ENCODE assay signal across 1 cellular context in genomic region chr15:65818927-65819562, GRCh38.
TF ChIP-seq lines count a peak whose summit lies in the region.

No MANE protein-coding gene starts in this region.

TF ChIP-seq in K562, 482 proteins besides CTCF, POLR2A, EP300 and RAD21 (continued from another document and continues in another):
- TF ChIP-seq, protein P1, sequence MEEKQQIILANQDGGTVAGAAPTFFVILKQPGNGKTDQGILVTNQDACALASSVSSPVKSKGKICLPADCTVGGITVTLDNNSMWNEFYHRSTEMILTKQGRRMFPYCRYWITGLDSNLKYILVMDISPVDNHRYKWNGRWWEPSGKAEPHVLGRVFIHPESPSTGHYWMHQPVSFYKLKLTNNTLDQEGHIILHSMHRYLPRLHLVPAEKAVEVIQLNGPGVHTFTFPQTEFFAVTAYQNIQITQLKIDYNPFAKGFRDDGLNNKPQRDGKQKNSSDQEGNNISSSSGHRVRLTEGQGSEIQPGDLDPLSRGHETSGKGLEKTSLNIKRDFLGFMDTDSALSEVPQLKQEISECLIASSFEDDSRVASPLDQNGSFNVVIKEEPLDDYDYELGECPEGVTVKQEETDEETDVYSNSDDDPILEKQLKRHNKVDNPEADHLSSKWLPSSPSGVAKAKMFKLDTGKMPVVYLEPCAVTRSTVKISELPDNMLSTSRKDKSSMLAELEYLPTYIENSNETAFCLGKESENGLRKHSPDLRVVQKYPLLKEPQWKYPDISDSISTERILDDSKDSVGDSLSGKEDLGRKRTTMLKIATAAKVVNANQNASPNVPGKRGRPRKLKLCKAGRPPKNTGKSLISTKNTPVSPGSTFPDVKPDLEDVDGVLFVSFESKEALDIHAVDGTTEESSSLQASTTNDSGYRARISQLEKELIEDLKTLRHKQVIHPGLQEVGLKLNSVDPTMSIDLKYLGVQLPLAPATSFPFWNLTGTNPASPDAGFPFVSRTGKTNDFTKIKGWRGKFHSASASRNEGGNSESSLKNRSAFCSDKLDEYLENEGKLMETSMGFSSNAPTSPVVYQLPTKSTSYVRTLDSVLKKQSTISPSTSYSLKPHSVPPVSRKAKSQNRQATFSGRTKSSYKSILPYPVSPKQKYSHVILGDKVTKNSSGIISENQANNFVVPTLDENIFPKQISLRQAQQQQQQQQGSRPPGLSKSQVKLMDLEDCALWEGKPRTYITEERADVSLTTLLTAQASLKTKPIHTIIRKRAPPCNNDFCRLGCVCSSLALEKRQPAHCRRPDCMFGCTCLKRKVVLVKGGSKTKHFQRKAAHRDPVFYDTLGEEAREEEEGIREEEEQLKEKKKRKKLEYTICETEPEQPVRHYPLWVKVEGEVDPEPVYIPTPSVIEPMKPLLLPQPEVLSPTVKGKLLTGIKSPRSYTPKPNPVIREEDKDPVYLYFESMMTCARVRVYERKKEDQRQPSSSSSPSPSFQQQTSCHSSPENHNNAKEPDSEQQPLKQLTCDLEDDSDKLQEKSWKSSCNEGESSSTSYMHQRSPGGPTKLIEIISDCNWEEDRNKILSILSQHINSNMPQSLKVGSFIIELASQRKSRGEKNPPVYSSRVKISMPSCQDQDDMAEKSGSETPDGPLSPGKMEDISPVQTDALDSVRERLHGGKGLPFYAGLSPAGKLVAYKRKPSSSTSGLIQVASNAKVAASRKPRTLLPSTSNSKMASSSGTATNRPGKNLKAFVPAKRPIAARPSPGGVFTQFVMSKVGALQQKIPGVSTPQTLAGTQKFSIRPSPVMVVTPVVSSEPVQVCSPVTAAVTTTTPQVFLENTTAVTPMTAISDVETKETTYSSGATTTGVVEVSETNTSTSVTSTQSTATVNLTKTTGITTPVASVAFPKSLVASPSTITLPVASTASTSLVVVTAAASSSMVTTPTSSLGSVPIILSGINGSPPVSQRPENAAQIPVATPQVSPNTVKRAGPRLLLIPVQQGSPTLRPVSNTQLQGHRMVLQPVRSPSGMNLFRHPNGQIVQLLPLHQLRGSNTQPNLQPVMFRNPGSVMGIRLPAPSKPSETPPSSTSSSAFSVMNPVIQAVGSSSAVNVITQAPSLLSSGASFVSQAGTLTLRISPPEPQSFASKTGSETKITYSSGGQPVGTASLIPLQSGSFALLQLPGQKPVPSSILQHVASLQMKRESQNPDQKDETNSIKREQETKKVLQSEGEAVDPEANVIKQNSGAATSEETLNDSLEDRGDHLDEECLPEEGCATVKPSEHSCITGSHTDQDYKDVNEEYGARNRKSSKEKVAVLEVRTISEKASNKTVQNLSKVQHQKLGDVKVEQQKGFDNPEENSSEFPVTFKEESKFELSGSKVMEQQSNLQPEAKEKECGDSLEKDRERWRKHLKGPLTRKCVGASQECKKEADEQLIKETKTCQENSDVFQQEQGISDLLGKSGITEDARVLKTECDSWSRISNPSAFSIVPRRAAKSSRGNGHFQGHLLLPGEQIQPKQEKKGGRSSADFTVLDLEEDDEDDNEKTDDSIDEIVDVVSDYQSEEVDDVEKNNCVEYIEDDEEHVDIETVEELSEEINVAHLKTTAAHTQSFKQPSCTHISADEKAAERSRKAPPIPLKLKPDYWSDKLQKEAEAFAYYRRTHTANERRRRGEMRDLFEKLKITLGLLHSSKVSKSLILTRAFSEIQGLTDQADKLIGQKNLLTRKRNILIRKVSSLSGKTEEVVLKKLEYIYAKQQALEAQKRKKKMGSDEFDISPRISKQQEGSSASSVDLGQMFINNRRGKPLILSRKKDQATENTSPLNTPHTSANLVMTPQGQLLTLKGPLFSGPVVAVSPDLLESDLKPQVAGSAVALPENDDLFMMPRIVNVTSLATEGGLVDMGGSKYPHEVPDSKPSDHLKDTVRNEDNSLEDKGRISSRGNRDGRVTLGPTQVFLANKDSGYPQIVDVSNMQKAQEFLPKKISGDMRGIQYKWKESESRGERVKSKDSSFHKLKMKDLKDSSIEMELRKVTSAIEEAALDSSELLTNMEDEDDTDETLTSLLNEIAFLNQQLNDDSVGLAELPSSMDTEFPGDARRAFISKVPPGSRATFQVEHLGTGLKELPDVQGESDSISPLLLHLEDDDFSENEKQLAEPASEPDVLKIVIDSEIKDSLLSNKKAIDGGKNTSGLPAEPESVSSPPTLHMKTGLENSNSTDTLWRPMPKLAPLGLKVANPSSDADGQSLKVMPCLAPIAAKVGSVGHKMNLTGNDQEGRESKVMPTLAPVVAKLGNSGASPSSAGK (IDR thresholded peaks at IDR 0.05): no peak
- TF ChIP-seq ZNF639 (CRISPR knock-in tag; conservative IDR thresholded peaks at IDR 0.05 in 1 of 2, IDR thresholded peaks at IDR 0.05 in 1 of 2) (peak in 1 of 2 experiments; percentile 57; a peak in 1 of 4 replicates), L3MBTL2 (IDR thresholded peaks at IDR 0.05) (no peak), ZKSCAN8 (CRISPR knock-in tag; IDR thresholded peaks at IDR 0.05) (no peak), RFX1 (IDR thresholded peaks at IDR 0.05) (peak; percentile 87), ZNF12 (CRISPR knock-in tag; IDR thresholded peaks at IDR 0.05) (no peak), ZNF695 (CRISPR knock-in tag; IDR thresholded peaks at IDR 0.05) (no peak), SLC30A9 (CRISPR knock-in tag; IDR thresholded peaks at IDR 0.05) (no peak), GMEB1 (CRISPR knock-in tag; IDR thresholded peaks at IDR 0.05) (no peak), SMAD1 (IDR thresholded peaks at IDR 0.05; ENCODE audit: low read depth, low read length, partially characterized antibody) (no peak), HOXB6 (CRISPR knock-in tag; IDR thresholded peaks at IDR 0.05; ENCODE audit: borderline replicate concordance) (no peak), ZNF347 (CRISPR knock-in tag; IDR thresholded peaks at IDR 0.05; ENCODE audit: low read depth) (no peak), TCFL5 (CRISPR knock-in tag; conservative IDR thresholded peaks at IDR 0.05) (no peak), NR0B1 (IDR thresholded peaks at IDR 0.05; ENCODE audit: partially characterized antibody) (no peak), CREB1 (IDR thresholded peaks at IDR 0.05) (no peak), CREB1 (CRISPR knock-in tag; IDR thresholded peaks at IDR 0.05) (no peak), POLR2AphosphoS2 (IDR thresholded peaks at IDR 0.05; ENCODE audit: low read length) (no peak), ZZZ3 (IDR thresholded peaks at IDR 0.05) (no peak), HNRNPL (IDR thresholded peaks at IDR 0.05; ENCODE audit: low read depth, low read length) (no peak), SMARCE1 (IDR thresholded peaks at IDR 0.05) (peak; percentile 13), ZNF311 (CRISPR knock-in tag; IDR thresholded peaks at IDR 0.05) (no peak), PHF8 (IDR thresholded peaks at IDR 0.05; ENCODE audit: borderline replicate concordance, low read length) (0 out of 2 replicates have a peak, but pooled peaks have one; percentile 27), ZNF431 (CRISPR knock-in tag; IDR thresholded peaks at IDR 0.05) (no peak), ZSCAN32 (CRISPR knock-in tag; IDR thresholded peaks at IDR 0.05) (no peak), LEF1 (IDR thresholded peaks at IDR 0.05) (peak; percentile 64), ARID1B (IDR thresholded peaks at IDR 0.05) (peak; percentile 24; the same call in 1 of the 2 replicates), ZNF449 (CRISPR knock-in tag; IDR thresholded peaks at IDR 0.05) (no peak), FOS (IDR thresholded peaks at IDR 0.05; ENCODE audit: extremely low read depth, insufficient read length) (no peak), ETV1 (tag; conservative IDR thresholded peaks at IDR 0.05; ENCODE audit: low read depth) (peak; percentile 81), PHB (CRISPR knock-in tag; IDR thresholded peaks at IDR 0.05) (no peak), RBM34 (IDR thresholded peaks at IDR 0.05; ENCODE audit: borderline replicate concordance, insufficient read depth, low read length) (no peak)
- TF ChIP-seq, protein P2, sequence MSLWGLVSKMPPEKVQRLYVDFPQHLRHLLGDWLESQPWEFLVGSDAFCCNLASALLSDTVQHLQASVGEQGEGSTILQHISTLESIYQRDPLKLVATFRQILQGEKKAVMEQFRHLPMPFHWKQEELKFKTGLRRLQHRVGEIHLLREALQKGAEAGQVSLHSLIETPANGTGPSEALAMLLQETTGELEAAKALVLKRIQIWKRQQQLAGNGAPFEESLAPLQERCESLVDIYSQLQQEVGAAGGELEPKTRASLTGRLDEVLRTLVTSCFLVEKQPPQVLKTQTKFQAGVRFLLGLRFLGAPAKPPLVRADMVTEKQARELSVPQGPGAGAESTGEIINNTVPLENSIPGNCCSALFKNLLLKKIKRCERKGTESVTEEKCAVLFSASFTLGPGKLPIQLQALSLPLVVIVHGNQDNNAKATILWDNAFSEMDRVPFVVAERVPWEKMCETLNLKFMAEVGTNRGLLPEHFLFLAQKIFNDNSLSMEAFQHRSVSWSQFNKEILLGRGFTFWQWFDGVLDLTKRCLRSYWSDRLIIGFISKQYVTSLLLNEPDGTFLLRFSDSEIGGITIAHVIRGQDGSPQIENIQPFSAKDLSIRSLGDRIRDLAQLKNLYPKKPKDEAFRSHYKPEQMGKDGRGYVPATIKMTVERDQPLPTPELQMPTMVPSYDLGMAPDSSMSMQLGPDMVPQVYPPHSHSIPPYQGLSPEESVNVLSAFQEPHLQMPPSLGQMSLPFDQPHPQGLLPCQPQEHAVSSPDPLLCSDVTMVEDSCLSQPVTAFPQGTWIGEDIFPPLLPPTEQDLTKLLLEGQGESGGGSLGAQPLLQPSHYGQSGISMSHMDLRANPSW (CRISPR knock-in tag; IDR thresholded peaks at IDR 0.05): no peak
- TF ChIP-seq, protein P3, sequence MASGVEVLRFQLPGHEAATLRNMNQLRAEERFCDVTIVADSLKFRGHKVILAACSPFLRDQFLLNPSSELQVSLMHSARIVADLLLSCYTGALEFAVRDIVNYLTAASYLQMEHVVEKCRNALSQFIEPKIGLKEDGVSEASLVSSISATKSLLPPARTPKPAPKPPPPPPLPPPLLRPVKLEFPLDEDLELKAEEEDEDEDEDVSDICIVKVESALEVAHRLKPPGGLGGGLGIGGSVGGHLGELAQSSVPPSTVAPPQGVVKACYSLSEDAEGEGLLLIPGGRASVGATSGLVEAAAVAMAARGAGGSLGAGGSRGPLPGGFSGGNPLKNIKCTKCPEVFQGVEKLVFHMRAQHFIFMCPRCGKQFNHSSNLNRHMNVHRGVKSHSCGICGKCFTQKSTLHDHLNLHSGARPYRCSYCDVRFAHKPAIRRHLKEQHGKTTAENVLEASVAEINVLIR (CRISPR knock-in tag; IDR thresholded peaks at IDR 0.05): no peak
- TF ChIP-seq, protein P4, sequence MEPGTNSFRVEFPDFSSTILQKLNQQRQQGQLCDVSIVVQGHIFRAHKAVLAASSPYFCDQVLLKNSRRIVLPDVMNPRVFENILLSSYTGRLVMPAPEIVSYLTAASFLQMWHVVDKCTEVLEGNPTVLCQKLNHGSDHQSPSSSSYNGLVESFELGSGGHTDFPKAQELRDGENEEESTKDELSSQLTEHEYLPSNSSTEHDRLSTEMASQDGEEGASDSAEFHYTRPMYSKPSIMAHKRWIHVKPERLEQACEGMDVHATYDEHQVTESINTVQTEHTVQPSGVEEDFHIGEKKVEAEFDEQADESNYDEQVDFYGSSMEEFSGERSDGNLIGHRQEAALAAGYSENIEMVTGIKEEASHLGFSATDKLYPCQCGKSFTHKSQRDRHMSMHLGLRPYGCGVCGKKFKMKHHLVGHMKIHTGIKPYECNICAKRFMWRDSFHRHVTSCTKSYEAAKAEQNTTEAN (CRISPR knock-in tag; IDR thresholded peaks at IDR 0.05): no peak
- TF ChIP-seq, protein P5, sequence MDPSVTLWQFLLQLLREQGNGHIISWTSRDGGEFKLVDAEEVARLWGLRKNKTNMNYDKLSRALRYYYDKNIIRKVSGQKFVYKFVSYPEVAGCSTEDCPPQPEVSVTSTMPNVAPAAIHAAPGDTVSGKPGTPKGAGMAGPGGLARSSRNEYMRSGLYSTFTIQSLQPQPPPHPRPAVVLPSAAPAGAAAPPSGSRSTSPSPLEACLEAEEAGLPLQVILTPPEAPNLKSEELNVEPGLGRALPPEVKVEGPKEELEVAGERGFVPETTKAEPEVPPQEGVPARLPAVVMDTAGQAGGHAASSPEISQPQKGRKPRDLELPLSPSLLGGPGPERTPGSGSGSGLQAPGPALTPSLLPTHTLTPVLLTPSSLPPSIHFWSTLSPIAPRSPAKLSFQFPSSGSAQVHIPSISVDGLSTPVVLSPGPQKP (CRISPR knock-in tag; IDR thresholded peaks at IDR 0.05): no peak
